ENCODE assay signal across 1 cellular context in genomic region chr6:131627724-131628682, GRCh38.
TF ChIP-seq lines count a peak whose summit lies in the region.

MED23 (minus strand) TSS chr6:131628242; CDS start chr6:131628049, 193 bp downstream.

TF ChIP-seq in K562, 482 proteins besides CTCF, POLR2A, EP300 and RAD21 (continued from another document and continues in another):
- TF ChIP-seq, protein P1, sequence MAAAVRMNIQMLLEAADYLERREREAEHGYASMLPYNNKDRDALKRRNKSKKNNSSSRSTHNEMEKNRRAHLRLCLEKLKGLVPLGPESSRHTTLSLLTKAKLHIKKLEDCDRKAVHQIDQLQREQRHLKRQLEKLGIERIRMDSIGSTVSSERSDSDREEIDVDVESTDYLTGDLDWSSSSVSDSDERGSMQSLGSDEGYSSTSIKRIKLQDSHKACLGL (CRISPR knock-in tag; IDR thresholded peaks at IDR 0.05; ENCODE audit: borderline replicate concordance, poor library complexity, severe bottlenecking) = no peak
- TF ChIP-seq RBFOX2 (IDR thresholded peaks at IDR 0.05; ENCODE audit: low read depth, low read length) (peak; percentile 91), MTF1 (CRISPR knock-in tag; IDR thresholded peaks at IDR 0.05; ENCODE audit: borderline replicate concordance) (no peak), ZNF507 (tag; conservative IDR thresholded peaks at IDR 0.05) (no peak), TCF7L2 (IDR thresholded peaks at IDR 0.05; ENCODE audit: low read depth, low read length) (no peak), THRA (IDR thresholded peaks at IDR 0.05) (no peak), SAP30 (IDR thresholded peaks at IDR 0.05; ENCODE audit: borderline replicate concordance, insufficient read depth, low read depth, low read length, poor library complexity, severe bottlenecking) (peak; percentile 47), WHSC1 (IDR thresholded peaks at IDR 0.05; ENCODE audit: low read length) (no peak), CREB3L1 (IDR thresholded peaks at IDR 0.05; ENCODE audit: borderline replicate concordance, low read depth) (peak; percentile 59; the same call in 1 of the 2 replicates), FIP1L1 (IDR thresholded peaks at IDR 0.05; ENCODE audit: low read depth, low read length, poor library complexity, severe bottlenecking) (peak; percentile 97), CTCFL (IDR thresholded peaks at IDR 0.05; ENCODE audit: borderline replicate concordance, insufficient read depth, low read depth, low read length, poor library complexity, severe bottlenecking) (peak; percentile 98), RBM15 (IDR thresholded peaks at IDR 0.05; ENCODE audit: insufficient read depth, low read length) (no peak), MNT (conservative IDR thresholded peaks at IDR 0.05) (peak; percentile 64 to 80), ZNF121 (CRISPR knock-in tag; conservative IDR thresholded peaks at IDR 0.05) (no peak), ZKSCAN8 (CRISPR knock-in tag; IDR thresholded peaks at IDR 0.05) (no peak), MEF2A (IDR thresholded peaks at IDR 0.05; ENCODE audit: control insufficient read depth, low read depth, low read length) (0 out of 2 replicates have a peak, but pooled peaks have one; percentile 42), PKNOX1 (IDR thresholded peaks at IDR 0.05) (peak; percentile 81), PURB (CRISPR knock-in tag; IDR thresholded peaks at IDR 0.05; ENCODE audit: low read depth) (no peak), BACH1 (tag; IDR thresholded peaks at IDR 0.05) (no peak), SMARCA4 (IDR thresholded peaks at IDR 0.05) (no peak), NFE2L1 (tag; IDR thresholded peaks at IDR 0.05; ENCODE audit: borderline replicate concordance, low read depth) (no peak), ZNF175 (CRISPR knock-in tag; IDR thresholded peaks at IDR 0.05; ENCODE audit: low read depth) (peak; percentile 69; the same call in 1 of the 2 replicates), ZNF174 (CRISPR knock-in tag; IDR thresholded peaks at IDR 0.05) (peak; percentile 70; the same call in 1 of the 2 replicates), USF1 (CRISPR knock-in tag; IDR thresholded peaks at IDR 0.05) (no peak), BRF2 (IDR thresholded peaks at IDR 0.05; ENCODE audit: borderline replicate concordance, insufficient read depth, insufficient read length) (no peak), DPF2 (IDR thresholded peaks at IDR 0.05) (peak; percentile 19; the same call in 1 of the 2 replicates), GATAD2A (IDR thresholded peaks at IDR 0.05) (peak; percentile 80; the same call in 1 of the 2 replicates), ZNF408 (CRISPR knock-in tag; IDR thresholded peaks at IDR 0.05; ENCODE audit: low read depth) (no peak), ZFP1 (CRISPR knock-in tag; IDR thresholded peaks at IDR 0.05) (no peak), HOMEZ (CRISPR knock-in tag; IDR thresholded peaks at IDR 0.05) (0 out of 2 replicates have a peak, but pooled peaks have one; percentile 18), HDAC1 (IDR thresholded peaks at IDR 0.05) (peak in 1 of 2 experiments; percentile 74; a peak in 2 of 4 replicates), SRSF7 (optimal IDR thresholded peaks at IDR 0.05; ENCODE audit: low read depth, low read length) (no peak), ARID1B (IDR thresholded peaks at IDR 0.05) (peak; percentile 55), RREB1 (CRISPR knock-in tag; IDR thresholded peaks at IDR 0.05) (peak; percentile 91)
- TF ChIP-seq, protein P2, sequence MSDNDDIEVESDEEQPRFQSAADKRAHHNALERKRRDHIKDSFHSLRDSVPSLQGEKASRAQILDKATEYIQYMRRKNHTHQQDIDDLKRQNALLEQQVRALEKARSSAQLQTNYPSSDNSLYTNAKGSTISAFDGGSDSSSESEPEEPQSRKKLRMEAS (CRISPR knock-in tag; IDR thresholded peaks at IDR 0.05) = peak; percentile 75
- TF ChIP-seq, protein P3, sequence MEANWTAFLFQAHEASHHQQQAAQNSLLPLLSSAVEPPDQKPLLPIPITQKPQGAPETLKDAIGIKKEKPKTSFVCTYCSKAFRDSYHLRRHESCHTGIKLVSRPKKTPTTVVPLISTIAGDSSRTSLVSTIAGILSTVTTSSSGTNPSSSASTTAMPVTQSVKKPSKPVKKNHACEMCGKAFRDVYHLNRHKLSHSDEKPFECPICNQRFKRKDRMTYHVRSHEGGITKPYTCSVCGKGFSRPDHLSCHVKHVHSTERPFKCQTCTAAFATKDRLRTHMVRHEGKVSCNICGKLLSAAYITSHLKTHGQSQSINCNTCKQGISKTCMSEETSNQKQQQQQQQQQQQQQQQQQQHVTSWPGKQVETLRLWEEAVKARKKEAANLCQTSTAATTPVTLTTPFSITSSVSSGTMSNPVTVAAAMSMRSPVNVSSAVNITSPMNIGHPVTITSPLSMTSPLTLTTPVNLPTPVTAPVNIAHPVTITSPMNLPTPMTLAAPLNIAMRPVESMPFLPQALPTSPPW (CRISPR knock-in tag; IDR thresholded peaks at IDR 0.05) = peak; percentile 77
